ENCODE assay signal across 8 cellular contexts in genomic region chr10:49761789-49762565, GRCh38. TPM values are rescaled to one million over a fixed set of nuclear protein-coding genes. Genes with fewer than 3 reads are reported as not detected.
DNase-seq lines count a peak whose midpoint lies in the region; ATAC-seq and TF ChIP-seq lines count a peak whose summit lies in the region.

Gene OGDHL (minus strand): TSS chr10:49762323. CDS start chr10:49758592, 3,731 bp downstream.

- TF ChIP-seq EP300 in suprapubic skin (IDR thresholded peaks at IDR 0.05), result no peak

- no peaks in the 10 kb centered on the region for H3K9me3 ChIP-seq in suprapubic skin

- TF ChIP-seq POLR2A in suprapubic skin (IDR thresholded peaks at IDR 0.05), result no peak

- peaks cover 9% of the 10 kb centered on the region for H3K4me1 Mint-ChIP-seq in activated T-cell treated with anti-CD3 and anti-CD28 coated beads, Interleukin-2, amount 50 U/mL, for 24 hours (ENCODE audit: low read depth)
- H3K4me1 Mint-ChIP-seq in naive thymus-derived CD8-positive, alpha-beta T cell, result peaks cover 0 to 9% (median 8%) of the 10 kb centered on the region in 4 donors

- no peak for TF ChIP-seq CTCF in suprapubic skin (IDR thresholded peaks at IDR 0.05)

- H3K27me3 ChIP-seq in suprapubic skin, result peaks cover 61% of the 10 kb centered on the region

- no peaks in the 10 kb centered on the region for H3K36me3 ChIP-seq in suprapubic skin

- POLR2A ChIA-PET in naive thymus-derived CD8-positive, alpha-beta T cell (lab: Charles Lee), result no interaction called here

- WGBS in suprapubic skin, result 3% methylated on average over 4 of the region's 81 CpGs

- peak; percentile 34 to 58 for ATAC-seq in activated CD4-positive, CD25-positive, alpha-beta regulatory T cell treated with anti-CD3 and anti-CD28 coated beads, Interleukin-2, amount 50 U/mL, for 24 hours
- ATAC-seq in HG02852 (IDR thresholded peaks at IDR 0.05; ENCODE audit: unreplicated experiment), result peak; percentile 81
- ATAC-seq in naive thymus-derived CD8-positive, alpha-beta T cell, result peak; percentile 25 to 57

- H3K9me3 Mint-ChIP-seq in activated T-cell treated with anti-CD3 and anti-CD28 coated beads, Interleukin-2, amount 50 U/mL, for 24 hours, result peaks cover 7% of the 10 kb centered on the region
- peaks cover 0 to 11% (median 7%) of the 10 kb centered on the region in 9 donors for H3K9me3 Mint-ChIP-seq in naive thymus-derived CD8-positive, alpha-beta T cell

- peak within 1 kb of the TSS; percentile 51 for H3K4me3 Mint-ChIP-seq in activated T-cell treated with anti-CD3 and anti-CD28 coated beads, Interleukin-2, amount 50 U/mL, for 24 hours
- H3K4me3 Mint-ChIP-seq in naive thymus-derived CD8-positive, alpha-beta T cell, result peak within 1 kb of the TSS; percentile 19 to 77 (median 70)

- H3K27ac Mint-ChIP-seq in activated T-cell treated with anti-CD3 and anti-CD28 coated beads, Interleukin-2, amount 50 U/mL, for 24 hours, result no peak within 1 kb of the TSS
- peak within 1 kb of the TSS in 1 of 10 donors; percentile 4 for H3K27ac Mint-ChIP-seq in naive thymus-derived CD8-positive, alpha-beta T cell

- peaks cover 69% of the 10 kb centered on the region for H3K27me3 Mint-ChIP-seq in activated T-cell treated with anti-CD3 and anti-CD28 coated beads, Interleukin-2, amount 50 U/mL, for 24 hours
- peaks cover 25 to 69% (median 45%) of the 10 kb centered on the region in 5 donors for H3K27me3 Mint-ChIP-seq in naive thymus-derived CD8-positive, alpha-beta T cell

- no peak within 1 kb of the TSS for H3K27ac ChIP-seq in suprapubic skin

- peak within 1 kb of the TSS; percentile 53 for H3K4me3 ChIP-seq in suprapubic skin

- no peaks in the 10 kb centered on the region for H3K36me3 Mint-ChIP-seq in activated T-cell treated with anti-CD3 and anti-CD28 coated beads, Interleukin-2, amount 50 U/mL, for 24 hours (ENCODE audit: low read depth)
- peaks cover 2 to 12% (median 3%) of the 10 kb centered on the region in 3 donors for H3K36me3 Mint-ChIP-seq in naive thymus-derived CD8-positive, alpha-beta T cell

- peaks cover 11% of the 10 kb centered on the region for H3K4me1 ChIP-seq in suprapubic skin

- no peak for DNase-seq in activated CD4-positive, CD25-positive, alpha-beta regulatory T cell (lab: John Stamatoyannopoulos, UW)
- DNase-seq in NCI-H2171 treated with DMSO at 0.1 percent for 48 hours (lab: John Stamatoyannopoulos, UW) (peak; percentile 38), fibroblast of gingiva (ENCODE audit: low read depth) (peak; percentile 19), suprapubic skin (ENCODE audit: low spot score in 2 of 2) (no peak)
- DNase-seq in activated T-cell treated with anti-CD3 and anti-CD28 coated beads, Interleukin-2, amount 50 U/mL, for 24 hours, result peak; percentile 74
- DNase-seq in naive thymus-derived CD8-positive, alpha-beta T cell, result peak in 5 of 10 donors; percentile 7 to 45 (median 22)

RNA-seq across cellular contexts. Expression of gene OGDHL, which starts in this region (rescaled TPM):
- not detected for total RNA-seq in naive thymus-derived CD8-positive, alpha-beta T cell
- polyA plus RNA-seq in naive thymus-derived CD8-positive, alpha-beta T cell, result not detected
- under 1 TPM in 1 of 4 donors, not detected in 3; 0.18 TPM for total RNA-seq in suprapubic skin

Comparison
In these comparisons a context has a peak if more than half of its experiments do, and no peak if none do; other contexts are left out.
1. Peak in ATAC-seq in naive thymus-derived CD8-positive, alpha-beta T cell; RNA of the gene not detected or under 1 TPM.
2. DNase-seq: peak in NCI-H2171 treated with DMSO at 0.1 percent for 48 hours (single experiment), activated T-cell treated with anti-CD3 and anti-CD28 coated beads, Interleukin-2, amount 50 U/mL, for 24 hours (single experiment) and fibroblast of gingiva (single experiment); none in activated CD4-positive, CD25-positive, alpha-beta regulatory T cell (0 of 4) and suprapubic skin (0 of 2).
3. Peak in every context shown above with its lines, with median percentiles within 50 percentile points of each other: ATAC-seq.